In the genomic region with DNA sequence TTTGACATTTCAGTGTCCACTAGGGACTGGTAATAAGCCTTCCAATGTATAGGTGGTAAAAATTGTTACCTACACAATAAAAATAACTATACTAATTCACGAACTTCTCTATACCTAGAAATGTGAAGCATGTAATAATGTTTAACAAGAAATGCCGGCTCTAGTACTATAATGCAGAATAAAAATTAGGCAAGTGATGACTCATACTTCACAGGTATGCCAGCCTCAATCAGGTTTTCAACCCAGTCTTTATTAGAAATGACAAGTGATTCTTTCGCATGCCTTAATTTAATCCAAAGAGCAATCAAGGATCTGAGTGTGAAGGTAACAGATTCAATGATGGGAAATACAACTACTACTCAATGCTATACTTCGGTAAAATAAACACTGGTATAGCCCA, we compare ENCODE assay signal across 18 cellular contexts.
DNase-seq lines count a peak whose midpoint lies in the region; ATAC-seq and TF ChIP-seq lines count a peak whose summit lies in the region.
"Had no signal": no experiment of that assay in that cellular context is flagged by ENCODE, and none has a peak within 500 bp of the region (broad histone marks: within the 10 kb centered on the region; RNA-seq: fewer than 3 reads in every experiment).

No MANE protein-coding gene starts in this region.

- ATAC-seq in SK-N-SH treated with all-trans-retinoic acid at 6 μM for 48 hours (no peak), GM21529 (IDR thresholded peaks at IDR 0.05; ENCODE audit: unreplicated experiment) (no peak)

- H3K27me3 ChIP-seq in SK-N-SH (ENCODE audit: insufficient read depth), result no peaks in the 10 kb centered on the region
- H3K27me3 ChIP-seq in WERI-Rb-1 (ENCODE audit: insufficient read depth, low read depth, severe bottlenecking), result no peaks in the 10 kb centered on the region
- H3K27me3 ChIP-seq in neural cell (ENCODE audit: insufficient read depth, low read depth, low read length), result no peaks in the 10 kb centered on the region
- no peaks in the 10 kb centered on the region for H3K27me3 ChIP-seq in esophagus muscularis mucosa
- H3K27me3 ChIP-seq: BLaER1, SJCRH30 had no signal

- TF ChIP-seq CTCF in SK-N-SH (IDR thresholded peaks at IDR 0.05) (no peak), HEK293 (tag by site-specific recombination; IDR thresholded peaks at IDR 0.05) (no peak), WERI-Rb-1 (IDR thresholded peaks at IDR 0.05; ENCODE audit: low read depth, low read length) (no peak), neural cell (IDR thresholded peaks at IDR 0.05; ENCODE audit: poor library complexity, severe bottlenecking) (no peak), esophagus muscularis mucosa (IDR thresholded peaks at IDR 0.05) (no peak)

- H3K4me3 ChIP-seq in SK-N-SH (ENCODE audit: low read depth in 2 of 2, low read length in 1 of 2), result no peak overlapping the region
- H3K4me3 ChIP-seq in HEK293 (ENCODE audit: low read depth, low read length), result no peak overlapping the region
- no peak overlapping the region for H3K4me3 ChIP-seq in WERI-Rb-1 (ENCODE audit: low read depth, low read length)
- H3K4me3 ChIP-seq in neural cell (ENCODE audit: low read length), result no peak overlapping the region
- no peak overlapping the region for H3K4me3 ChIP-seq in esophagus muscularis mucosa
- H3K4me3 ChIP-seq: BLaER1, SJCRH30 had no signal

- H3K79me2 ChIP-seq in SK-N-SH (ENCODE audit: insufficient read depth) (peaks cover 81% of the 10 kb centered on the region), neural cell (replicated peaks; ENCODE audit: insufficient read depth, low read length) (peaks cover 79% of the 10 kb centered on the region)

- no peak overlapping the region for H3K9ac ChIP-seq in SK-N-SH
- no peak overlapping the region for H3K9ac ChIP-seq in neural cell (ENCODE audit: low read length)
- H3K9ac ChIP-seq: BLaER1 had no signal

- H3K27ac ChIP-seq in SK-N-SH (ENCODE audit: low read depth in 2 of 2, low read length in 1 of 2) (no peak overlapping the region), HEK293 (ENCODE audit: extremely low read depth, low read depth, low read length) (no peak overlapping the region), WERI-Rb-1 (peak overlapping the region; percentile 22; the same call in 1 of the 2 replicates), neural cell (ENCODE audit: low read length) (no peak overlapping the region), esophagus muscularis mucosa (replicated peaks in 1 of 4) (no peak overlapping the region)
- H3K27ac ChIP-seq: BLaER1, SJCRH30 had no signal

- H3K9me3 ChIP-seq in SK-N-SH (no peaks in the 10 kb centered on the region), HEK293 (ENCODE audit: control insufficient read depth, insufficient read depth, low read depth, low read length) (no peaks in the 10 kb centered on the region), WERI-Rb-1 (ENCODE audit: severe bottlenecking) (no peaks in the 10 kb centered on the region), neural cell (ENCODE audit: low read length) (no peaks in the 10 kb centered on the region), esophagus muscularis mucosa (no peaks in the 10 kb centered on the region)
- H3K9me3 ChIP-seq: BLaER1, SJCRH30 had no signal

- no peaks in the 10 kb centered on the region for H3K36me3 ChIP-seq in SK-N-SH (replicated peaks in 1 of 2; ENCODE audit: control insufficient read depth in 1 of 2, insufficient read depth in 2 of 2, low read length in 1 of 2)
- no peaks in the 10 kb centered on the region for H3K36me3 ChIP-seq in HEK293 (ENCODE audit: control insufficient read depth in 2 of 2, insufficient read depth in 1 of 2, low read length in 2 of 2)
- no peaks in the 10 kb centered on the region for H3K36me3 ChIP-seq in WERI-Rb-1
- no peaks in the 10 kb centered on the region for H3K36me3 ChIP-seq in neural cell (ENCODE audit: insufficient read depth, low read length)
- H3K36me3 ChIP-seq in esophagus muscularis mucosa, result no peaks in the 10 kb centered on the region
- H3K36me3 ChIP-seq: SJCRH30 had no signal

- TF ChIP-seq EP300 in SK-N-SH (IDR thresholded peaks at IDR 0.05; ENCODE audit: borderline replicate concordance in 1 of 2, low read depth in 1 of 2, low read length in 1 of 2) (no peak), neural cell (conservative IDR thresholded peaks at IDR 0.05; ENCODE audit: poor library complexity, severe bottlenecking) (no peak), esophagus muscularis mucosa (IDR thresholded peaks at IDR 0.05) (no peak)

- H3K9me2 ChIP-seq in SK-N-SH (no peaks in the 10 kb centered on the region), neural cell (ENCODE audit: insufficient read depth, low read length) (no peaks in the 10 kb centered on the region)

- WGBS in SK-N-SH (ENCODE audit: low lambda C conversion rate), result 91% methylated on average over 4 of the region's 4 CpGs
- 88% methylated on average over 4 of the region's 4 CpGs for WGBS in esophagus muscularis mucosa

- CTCF ChIA-PET in SK-N-SH (lab: Yijun Ruan, JAX) (interaction anchor here (6.0 kb wide), 1 partner anchor 11 kb away, joined by 35 read pairs; no protein-coding TSS in a partner anchor), HEK293 (lab: Yijun Ruan, JAX) (interaction anchor here (2.5 kb wide), 1 partner anchor 44 kb away, joined by 13 read pairs; no protein-coding TSS in a partner anchor)

- no peak for DNase-seq in SK-N-SH
- no peak for DNase-seq in WERI-Rb-1
- no peak for DNase-seq in esophagus muscularis mucosa (ENCODE audit: extremely low spot score)
- no peak for DNase-seq in H4 (ENCODE audit: low spot score)
- DNase-seq: 8988T; GF-D8; Karpas-422; MM.1S; NCI-H2081 treated with DMSO at 0.1 percent for 48 hours; NCI-H2227 treated with DMSO at 0.1 percent for 48 hours; NCI-H526; NK-92 treated with Interleukin-12 subunit alpha and Interleukin-12 subunit beta, amount 100 ng/mL, for 24 hours; SJCRH30 had no signal

- intact Hi-C loops in esophagus muscularis mucosa (cut with DNase I), result no loop called here

- POLR2A ChIA-PET in SK-N-SH (lab: Yijun Ruan, JAX) (no interaction called here), HEK293 (lab: Yijun Ruan, JAX) (interaction anchor here (1.0 kb wide), 1 partner anchor 18 kb away, joined by 5 read pairs; no protein-coding TSS in a partner anchor)

- H4K20me1 ChIP-seq in SK-N-SH (ENCODE audit: insufficient read depth) (peaks cover 43% of the 10 kb centered on the region), neural cell (ENCODE audit: insufficient read depth) (peaks cover 5% of the 10 kb centered on the region)

- peaks cover 13 to 25% of the 10 kb centered on the region in 2 experiments; a peak in 3 of 4 replicates for H3K4me1 ChIP-seq in SK-N-SH (ENCODE audit: control insufficient read depth in 1 of 2, insufficient read depth in 2 of 2, low read depth in 1 of 2, low read length in 1 of 2)
- H3K4me1 ChIP-seq in HEK293 (ENCODE audit: control insufficient read depth, insufficient read depth, low read length), result peaks cover 39% of the 10 kb centered on the region
- peaks cover 30 to 70% (median 56%) of the 10 kb centered on the region in 4 donors for H3K4me1 ChIP-seq in esophagus muscularis mucosa

- H2AFZ ChIP-seq in SK-N-SH (ENCODE audit: low read depth) (no peak overlapping the region), neural cell (ENCODE audit: low read depth, low read length) (no peak overlapping the region)

- TF ChIP-seq POLR2A in esophagus muscularis mucosa (IDR thresholded peaks at IDR 0.05; ENCODE audit: low read depth), result no peak

- H3F3A ChIP-seq in SK-N-SH (replicated peaks; ENCODE audit: insufficient read depth), result no peaks in the 10 kb centered on the region
- peaks cover 6% of the 10 kb centered on the region for H3F3A ChIP-seq in neural cell (ENCODE audit: insufficient read depth, low read length, poor library complexity, severe bottlenecking)

- TF ChIP-seq RAD21 in SK-N-SH (IDR thresholded peaks at IDR 0.05; ENCODE audit: low read length) (no peak), neural cell (conservative IDR thresholded peaks at IDR 0.05) (no peak)

- H3K4me2 ChIP-seq in SK-N-SH (no peak overlapping the region), neural cell (ENCODE audit: low read length) (peak overlapping the region; percentile 1)
- H3K4me2 ChIP-seq: BLaER1 had no signal

TF ChIP-seq in SK-N-SH treated with all-trans-retinoic acid at 6 μM for 48 hours, 23 proteins besides CTCF, POLR2A, EP300 and RAD21 (continues in another document):
- TF ChIP-seq ZFP3 (CRISPR knock-in tag; IDR thresholded peaks at IDR 0.05) (no peak), ZC3H10 (CRISPR knock-in tag; IDR thresholded peaks at IDR 0.05) (no peak), GLIS3 (CRISPR knock-in tag; IDR thresholded peaks at IDR 0.05) (no peak), ZNF70 (CRISPR knock-in tag; IDR thresholded peaks at IDR 0.05) (no peak)

TF ChIP-seq in HEK293, 187 proteins besides CTCF, POLR2A, EP300 and RAD21 (continues in another document):
- TF ChIP-seq ZNF335 (tag by site-specific recombination; conservative IDR thresholded peaks at IDR 0.05) (peak; percentile 12; the same call in 1 of the 2 replicates), SETDB1 (IDR thresholded peaks at IDR 0.05; ENCODE audit: insufficient read length, low read length) (no peak), KLF1 (tag by site-specific recombination; IDR thresholded peaks at IDR 0.05) (no peak)

TF ChIP-seq in neural cell, 6 proteins besides CTCF, POLR2A, EP300 and RAD21 (continues in another document):
- TF ChIP-seq POLR2AphosphoS5 (IDR thresholded peaks at IDR 0.05) (no peak), EZH2 (IDR thresholded peaks at IDR 0.05; ENCODE audit: borderline replicate concordance, insufficient read depth, low read length, poor library complexity, severe bottlenecking) (no peak), SMC3 (conservative IDR thresholded peaks at IDR 0.05; ENCODE audit: poor library complexity) (no peak), MXI1 (conservative IDR thresholded peaks at IDR 0.05; ENCODE audit: poor library complexity, severe bottlenecking) (no peak), TAF1 (IDR thresholded peaks at IDR 0.05; ENCODE audit: low read depth) (no peak)
